ENCODE assay signal across 1 cellular context in genomic region chr12:71125515-71125914, GRCh38.
TF ChIP-seq lines count a peak whose summit lies in the region.

No MANE protein-coding gene starts in this region.

TF ChIP-seq in WTC11, 78 proteins besides CTCF, POLR2A, EP300 and RAD21 (continued from another document):
- no peak for TF ChIP-seq PRDM15 (CRISPR knock-in tag; IDR thresholded peaks at IDR 0.05)
- TF ChIP-seq ZNF263 (CRISPR knock-in tag; IDR thresholded peaks at IDR 0.05; ENCODE audit: low read depth) = no peak
- no peak for TF ChIP-seq ATF2 (CRISPR knock-in tag; IDR thresholded peaks at IDR 0.05; ENCODE audit: borderline replicate concordance, low read depth)
- TF ChIP-seq ZNF416 (CRISPR knock-in tag; IDR thresholded peaks at IDR 0.05) = no peak
- no peak for TF ChIP-seq ZMAT4 (CRISPR knock-in tag; IDR thresholded peaks at IDR 0.05)
- TF ChIP-seq, protein P1, sequence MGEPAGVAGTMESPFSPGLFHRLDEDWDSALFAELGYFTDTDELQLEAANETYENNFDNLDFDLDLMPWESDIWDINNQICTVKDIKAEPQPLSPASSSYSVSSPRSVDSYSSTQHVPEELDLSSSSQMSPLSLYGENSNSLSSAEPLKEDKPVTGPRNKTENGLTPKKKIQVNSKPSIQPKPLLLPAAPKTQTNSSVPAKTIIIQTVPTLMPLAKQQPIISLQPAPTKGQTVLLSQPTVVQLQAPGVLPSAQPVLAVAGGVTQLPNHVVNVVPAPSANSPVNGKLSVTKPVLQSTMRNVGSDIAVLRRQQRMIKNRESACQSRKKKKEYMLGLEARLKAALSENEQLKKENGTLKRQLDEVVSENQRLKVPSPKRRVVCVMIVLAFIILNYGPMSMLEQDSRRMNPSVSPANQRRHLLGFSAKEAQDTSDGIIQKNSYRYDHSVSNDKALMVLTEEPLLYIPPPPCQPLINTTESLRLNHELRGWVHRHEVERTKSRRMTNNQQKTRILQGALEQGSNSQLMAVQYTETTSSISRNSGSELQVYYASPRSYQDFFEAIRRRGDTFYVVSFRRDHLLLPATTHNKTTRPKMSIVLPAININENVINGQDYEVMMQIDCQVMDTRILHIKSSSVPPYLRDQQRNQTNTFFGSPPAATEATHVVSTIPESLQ (CRISPR knock-in tag; IDR thresholded peaks at IDR 0.05) = no peak
- TF ChIP-seq NR3C1 (CRISPR knock-in tag; conservative IDR thresholded peaks at IDR 0.05; ENCODE audit: low read depth) = no peak
- no peak for TF ChIP-seq PREB (CRISPR knock-in tag; IDR thresholded peaks at IDR 0.05; ENCODE audit: borderline replicate concordance)
- no peak for TF ChIP-seq ZBTB21 (CRISPR knock-in tag; IDR thresholded peaks at IDR 0.05; ENCODE audit: borderline replicate concordance)
- TF ChIP-seq, protein P2, sequence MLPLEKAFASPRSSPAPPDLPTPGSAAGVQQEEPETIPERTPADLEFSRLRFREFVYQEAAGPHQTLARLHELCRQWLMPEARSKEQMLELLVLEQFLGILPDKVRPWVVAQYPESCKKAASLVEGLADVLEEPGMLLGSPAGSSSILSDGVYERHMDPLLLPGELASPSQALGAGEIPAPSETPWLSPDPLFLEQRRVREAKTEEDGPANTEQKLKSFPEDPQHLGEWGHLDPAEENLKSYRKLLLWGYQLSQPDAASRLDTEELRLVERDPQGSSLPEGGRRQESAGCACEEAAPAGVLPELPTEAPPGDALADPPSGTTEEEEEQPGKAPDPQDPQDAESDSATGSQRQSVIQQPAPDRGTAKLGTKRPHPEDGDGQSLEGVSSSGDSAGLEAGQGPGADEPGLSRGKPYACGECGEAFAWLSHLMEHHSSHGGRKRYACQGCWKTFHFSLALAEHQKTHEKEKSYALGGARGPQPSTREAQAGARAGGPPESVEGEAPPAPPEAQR (CRISPR knock-in tag; IDR thresholded peaks at IDR 0.05) = no peak
- TF ChIP-seq MYBL2 (CRISPR knock-in tag; IDR thresholded peaks at IDR 0.05) = no peak
- TF ChIP-seq, protein P3, sequence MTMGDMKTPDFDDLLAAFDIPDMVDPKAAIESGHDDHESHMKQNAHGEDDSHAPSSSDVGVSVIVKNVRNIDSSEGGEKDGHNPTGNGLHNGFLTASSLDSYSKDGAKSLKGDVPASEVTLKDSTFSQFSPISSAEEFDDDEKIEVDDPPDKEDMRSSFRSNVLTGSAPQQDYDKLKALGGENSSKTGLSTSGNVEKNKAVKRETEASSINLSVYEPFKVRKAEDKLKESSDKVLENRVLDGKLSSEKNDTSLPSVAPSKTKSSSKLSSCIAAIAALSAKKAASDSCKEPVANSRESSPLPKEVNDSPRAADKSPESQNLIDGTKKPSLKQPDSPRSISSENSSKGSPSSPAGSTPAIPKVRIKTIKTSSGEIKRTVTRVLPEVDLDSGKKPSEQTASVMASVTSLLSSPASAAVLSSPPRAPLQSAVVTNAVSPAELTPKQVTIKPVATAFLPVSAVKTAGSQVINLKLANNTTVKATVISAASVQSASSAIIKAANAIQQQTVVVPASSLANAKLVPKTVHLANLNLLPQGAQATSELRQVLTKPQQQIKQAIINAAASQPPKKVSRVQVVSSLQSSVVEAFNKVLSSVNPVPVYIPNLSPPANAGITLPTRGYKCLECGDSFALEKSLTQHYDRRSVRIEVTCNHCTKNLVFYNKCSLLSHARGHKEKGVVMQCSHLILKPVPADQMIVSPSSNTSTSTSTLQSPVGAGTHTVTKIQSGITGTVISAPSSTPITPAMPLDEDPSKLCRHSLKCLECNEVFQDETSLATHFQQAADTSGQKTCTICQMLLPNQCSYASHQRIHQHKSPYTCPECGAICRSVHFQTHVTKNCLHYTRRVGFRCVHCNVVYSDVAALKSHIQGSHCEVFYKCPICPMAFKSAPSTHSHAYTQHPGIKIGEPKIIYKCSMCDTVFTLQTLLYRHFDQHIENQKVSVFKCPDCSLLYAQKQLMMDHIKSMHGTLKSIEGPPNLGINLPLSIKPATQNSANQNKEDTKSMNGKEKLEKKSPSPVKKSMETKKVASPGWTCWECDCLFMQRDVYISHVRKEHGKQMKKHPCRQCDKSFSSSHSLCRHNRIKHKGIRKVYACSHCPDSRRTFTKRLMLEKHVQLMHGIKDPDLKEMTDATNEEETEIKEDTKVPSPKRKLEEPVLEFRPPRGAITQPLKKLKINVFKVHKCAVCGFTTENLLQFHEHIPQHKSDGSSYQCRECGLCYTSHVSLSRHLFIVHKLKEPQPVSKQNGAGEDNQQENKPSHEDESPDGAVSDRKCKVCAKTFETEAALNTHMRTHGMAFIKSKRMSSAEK (CRISPR knock-in tag; IDR thresholded peaks at IDR 0.05; ENCODE audit: borderline replicate concordance) = no peak
- no peak for TF ChIP-seq GABPB1 (CRISPR knock-in tag; IDR thresholded peaks at IDR 0.05)
- TF ChIP-seq ZNF396 (CRISPR knock-in tag; IDR thresholded peaks at IDR 0.05; ENCODE audit: borderline replicate concordance) = no peak
- no peak for TF ChIP-seq TEAD1 (CRISPR knock-in tag; IDR thresholded peaks at IDR 0.05)
- no peak for TF ChIP-seq ARID4B (CRISPR knock-in tag; IDR thresholded peaks at IDR 0.05; ENCODE audit: borderline replicate concordance)
- TF ChIP-seq, protein P4, sequence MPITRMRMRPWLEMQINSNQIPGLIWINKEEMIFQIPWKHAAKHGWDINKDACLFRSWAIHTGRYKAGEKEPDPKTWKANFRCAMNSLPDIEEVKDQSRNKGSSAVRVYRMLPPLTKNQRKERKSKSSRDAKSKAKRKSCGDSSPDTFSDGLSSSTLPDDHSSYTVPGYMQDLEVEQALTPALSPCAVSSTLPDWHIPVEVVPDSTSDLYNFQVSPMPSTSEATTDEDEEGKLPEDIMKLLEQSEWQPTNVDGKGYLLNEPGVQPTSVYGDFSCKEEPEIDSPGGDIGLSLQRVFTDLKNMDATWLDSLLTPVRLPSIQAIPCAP (CRISPR knock-in tag; IDR thresholded peaks at IDR 0.05) = no peak
